In genomic region chr20:63360850-63361497, GRCh38 we compare ENCODE assay signal across 15 cellular contexts. TPM values are rescaled to one million over a fixed set of nuclear protein-coding genes. Genes with fewer than 3 reads are reported as not detected.
DNase-seq lines count a peak whose midpoint lies in the region; ATAC-seq and TF ChIP-seq lines count a peak whose summit lies in the region.
"Had no signal": no experiment of that assay in that cellular context is flagged by ENCODE, and none has a peak within 500 bp of the region (broad histone marks: within the 10 kb centered on the region; RNA-seq: fewer than 3 reads in every experiment).

CHRNA4 (minus strand) TSS chr20:63361349; CDS start chr20:63361165, 184 bp downstream.

- no peak within 1 kb of the TSS for H3K56ac ChIP-seq in IMR-90 (ENCODE audit: extremely low read depth, insufficient read depth, low read length)

- DNase-seq in NCI-H2227 (lab: John Stamatoyannopoulos, UW; ENCODE audit: unreplicated experiment) = peak; percentile 60
- no peak for DNase-seq in NCI-H2227 treated with DMSO at 0.1 percent for 48 hours (lab: John Stamatoyannopoulos, UW)
- no peak for DNase-seq in IMR-90
- DNase-seq in left ventricle myocardium inferior = no peak
- DNase-seq in GF-D8 (lab: John Stamatoyannopoulos, UW) = no peak
- DNase-seq in activated CD4-positive, alpha-beta T cell treated with anti-CD3 and anti-CD28 coated beads, Interleukin-2, amount 50 U/mL, for 1 hour = no peak
- DNase-seq in NCI-H2029 treated with DMSO at 0.1 percent for 48 hours (lab: John Stamatoyannopoulos, UW) = no peak
- DNase-seq: activated CD4-positive, alpha-beta T cell treated with anti-CD3 and anti-CD28 coated beads, Interleukin-2, amount 10 ng/mL, durations not matched to agents 24 days and 14 days; NCI-H774 had no signal

- no peaks in the 10 kb centered on the region for H4K20me1 ChIP-seq in IMR-90 (ENCODE audit: insufficient read depth, low read length)

- H3K79me1 ChIP-seq in IMR-90 (ENCODE audit: low read depth in 1 of 2, low read length in 2 of 2) = no peaks in the 10 kb centered on the region

- H3K9me3 ChIP-seq in IMR-90 (ENCODE audit: control insufficient read depth, insufficient read depth, low read length) (no peaks in the 10 kb centered on the region), left ventricle myocardium inferior (replicated peaks) (no peaks in the 10 kb centered on the region), neuron (ENCODE audit: low read length) (no peaks in the 10 kb centered on the region)

- no peak for TF ChIP-seq POLR2A in IMR-90 (IDR thresholded peaks at IDR 0.05; ENCODE audit: low read depth, low read length)

- no peak within 1 kb of the TSS for H2BK15ac ChIP-seq in IMR-90 (ENCODE audit: low read depth, low read length)

- POLR2A ChIA-PET in IMR-90 (lab: Charles Lee; ENCODE audit: unreplicated experiment) = no interaction called here

- no peak within 1 kb of the TSS for H3K14ac ChIP-seq in IMR-90 (replicated peaks; ENCODE audit: low read depth, low read length)

- no peak within 1 kb of the TSS for H2BK120ac ChIP-seq in IMR-90 (ENCODE audit: low read depth, low read length)

- dilution Hi-C loops in IMR-90 (cut with HindIII; ENCODE audit: low sequenced_read_pairs, unreplicated experiment) = no loop called here

- intact Hi-C loops in IMR-90 (cut with micrococcal nuclease) (no loop called here), left ventricle myocardium inferior (cut with micrococcal nuclease) (no loop called here)

- no peaks in the 10 kb centered on the region for H3K9me1 ChIP-seq in IMR-90 (ENCODE audit: insufficient read depth, low read length)

- no peak within 1 kb of the TSS for H4K8ac ChIP-seq in IMR-90 (ENCODE audit: low read depth in 2 of 2, low read length in 2 of 2)

- no peak within 1 kb of the TSS for H3K4ac ChIP-seq in IMR-90 (ENCODE audit: low read depth, low read length)

- CTCF ChIA-PET in IMR-90 (lab: Yijun Ruan, JAX) = no interaction called here

- no peak within 1 kb of the TSS for H3K4me2 ChIP-seq in IMR-90 (ENCODE audit: low read depth, low read length)

- H3K36me3 ChIP-seq in IMR-90 (ENCODE audit: control insufficient read depth, insufficient read depth, low read length) (no peaks in the 10 kb centered on the region), left ventricle myocardium inferior (no peaks in the 10 kb centered on the region), neuron (ENCODE audit: insufficient read depth, low read length) (no peaks in the 10 kb centered on the region)

- H3K23ac ChIP-seq in IMR-90 (ENCODE audit: low read depth, low read length) = no peak within 1 kb of the TSS

- no peak within 1 kb of the TSS for H2AK5ac ChIP-seq in IMR-90 (ENCODE audit: low read depth, low read length)

- H2AFZ ChIP-seq in IMR-90 (replicated peaks; ENCODE audit: low read length, poor library complexity) (peak within 1 kb of the TSS; percentile 21), neuron (ENCODE audit: low read depth, low read length) (no peak within 1 kb of the TSS)

- H4K91ac ChIP-seq in IMR-90 (ENCODE audit: insufficient read depth, low read depth, low read length) = no peak within 1 kb of the TSS

- no peak within 1 kb of the TSS for H2BK5ac ChIP-seq in IMR-90 (ENCODE audit: low read depth, low read length, poor library complexity, severe bottlenecking)

- no peak for TF ChIP-seq RAD21 in IMR-90 (IDR thresholded peaks at IDR 0.05; ENCODE audit: low read length)

- H3K9ac ChIP-seq in IMR-90 (ENCODE audit: low read depth, low read length) = no peak within 1 kb of the TSS

- H3K27me3 ChIP-seq in IMR-90 (ENCODE audit: control insufficient read depth, insufficient read depth, low read length) = peaks cover 36% of the 10 kb centered on the region
- H3K27me3 ChIP-seq in left ventricle myocardium inferior (ENCODE audit: low read depth) = peaks cover 84% of the 10 kb centered on the region
- H3K27me3 ChIP-seq in neuron (ENCODE audit: insufficient read depth, low read length) = peaks cover 43% of the 10 kb centered on the region

- in situ Hi-C loops in IMR-90 (cut with MboI; ENCODE audit: low sequenced_read_pairs) = no loop called here

- no peak within 1 kb of the TSS for H3K18ac ChIP-seq in IMR-90 (ENCODE audit: low read depth, low read length)

- H3K4me3 ChIP-seq in IMR-90 (ENCODE audit: insufficient read depth, low read depth, low read length) (no peak within 1 kb of the TSS), left ventricle myocardium inferior (peak within 1 kb of the TSS; percentile 55), neuron (ENCODE audit: low read length) (peak within 1 kb of the TSS; percentile 35)

- no peak within 1 kb of the TSS for H2AK9ac ChIP-seq in IMR-90 (replicated peaks; ENCODE audit: low read depth, low read length, poor library complexity)

- WGBS in IMR-90 (ENCODE audit: extremely low coverage in 2 of 2, insufficient read length in 1 of 2), 2 experiments = no CpG with 5 or more reads among the region's 76 CpGs

- no peak within 1 kb of the TSS for H2BK20ac ChIP-seq in IMR-90 (ENCODE audit: low read depth, low read length)

- H3K27ac ChIP-seq in IMR-90 (ENCODE audit: insufficient read depth, low read length) (no peak within 1 kb of the TSS), left ventricle myocardium inferior (replicated peaks) (no peak within 1 kb of the TSS)

- H4K5ac ChIP-seq in IMR-90 (ENCODE audit: low read depth, low read length) = no peak within 1 kb of the TSS

- TF ChIP-seq CTCF in IMR-90 (conservative IDR thresholded peaks at IDR 0.05; ENCODE audit: low read depth, low read length) (no peak), left ventricle myocardium inferior (IDR thresholded peaks at IDR 0.05; ENCODE audit: borderline replicate concordance) (no peak)

- ATAC-seq in IMR-90 (ENCODE audit: low read depth) = no peak

- H3K4me1 ChIP-seq in IMR-90 (ENCODE audit: control insufficient read depth, insufficient read depth, low read length) (no peaks in the 10 kb centered on the region), left ventricle myocardium inferior (peaks cover 33% of the 10 kb centered on the region), neuron (ENCODE audit: insufficient read depth, low read length) (peaks cover 31% of the 10 kb centered on the region)

- no TSS peak for BruUV-seq in IMR-90 (replicated peaks; lab: Mats Ljungman, UMichigan)

TF ChIP-seq in IMR-90, 13 proteins besides CTCF, POLR2A, EP300 and RAD21:
- TF ChIP-seq RFX5 (IDR thresholded peaks at IDR 0.05; ENCODE audit: low read depth, low read length) (no peak), BHLHE40 (IDR thresholded peaks at IDR 0.05; ENCODE audit: low read depth, low read length) (no peak), FOS (IDR thresholded peaks at IDR 0.05; ENCODE audit: low read depth, low read length) (no peak), USF2 (IDR thresholded peaks at IDR 0.05; ENCODE audit: low read depth, low read length) (no peak), CHD1 (IDR thresholded peaks at IDR 0.05; ENCODE audit: low read depth, low read length) (no peak), NFE2L2 (IDR thresholded peaks at IDR 0.05; ENCODE audit: low read depth, low read length) (no peak), MAZ (IDR thresholded peaks at IDR 0.05; ENCODE audit: borderline replicate concordance, low read depth, low read length) (no peak), MXI1 (IDR thresholded peaks at IDR 0.05; ENCODE audit: borderline replicate concordance, low read depth, low read length) (no peak), CEBPB (IDR thresholded peaks at IDR 0.05; ENCODE audit: low read depth, low read length) (no peak), RCOR1 (IDR thresholded peaks at IDR 0.05; ENCODE audit: insufficient replicate concordance, low read length) (no peak)

RNA-seq across cellular contexts. Expression of gene CHRNA4, which starts in this region (rescaled TPM):
- total RNA-seq in IMR-90 (2012; rRNA removed) (not detected in 2 replicates), left ventricle myocardium inferior (0.38 TPM)
- polyA plus RNA-seq in IMR-90 (2012; rRNA removed) = not detected in 2 replicates
- not detected in 2 replicates for polyA plus RNA-seq in IMR-90 (2012; cell fraction: cytosol; rRNA removed)
- not detected in 2 replicates for polyA plus RNA-seq in IMR-90 (2012; cell fraction: nucleus; rRNA removed; ENCODE audit: low replicate concordance)
- total RNA-seq: activated CD4-positive, alpha-beta T cell treated with anti-CD3 and anti-CD28 coated beads, Interleukin-2, amount 10 ng/mL, durations not matched to agents 24 days and 14 days; activated T-helper 1 cell treated with anti-CD3 and anti-CD28 coated beads, Interleukin-12 subunit alpha, Interleukin-12 subunit beta, Interleukin-2, Interleukin-4 antibody, amounts not matched to agents 30 ng/mL and 10 ng/mL and 1 ng/mL, durations not matched to agents 14 hours and 24 hours and 36 hours; HT1080; mesenteric fat pad; osteoblast; T-helper 2 cell treated with Interferon-gamma antibody and Interleukin-4, amounts not matched to agents 100 ng/mL and 5 ng/mL, for 36 hours had no signal
